ENCODE assay signal across 11 cellular contexts in genomic region chr2:181275643-181276070, GRCh38.
DNase-seq lines count a peak whose midpoint lies in the region; ATAC-seq and TF ChIP-seq lines count a peak whose summit lies in the region.
"Had no signal": no experiment of that assay in that cellular context is flagged by ENCODE, and none has a peak within 500 bp of the region (broad histone marks: within the 10 kb centered on the region; RNA-seq: fewer than 3 reads in every experiment).

No MANE protein-coding gene starts in this region.

- no peaks in the 10 kb centered on the region for H3K9me3 Mint-ChIP-seq in activated T-helper 2 cell treated with anti-CD3 and anti-CD28 coated beads, Interferon-gamma antibody, Interleukin-2, Interleukin-4, amounts not matched to agents 10 μg/mL and 5 μg/mL and 100 μg/mL, durations not matched to agents 14 hours and 24 hours and 36 hours
- H3K9me3 Mint-ChIP-seq in stimulated activated effector memory CD8-positive, alpha-beta T cell treated with anti-CD3 and anti-CD28 coated beads, Interleukin-12 subunit alpha, Interleukin-12 subunit beta, amount 100 ng/mL, for 72 hours: no peaks in the 10 kb centered on the region

- no peaks in the 10 kb centered on the region for H3K4me1 ChIP-seq in body of pancreas

- H3K27me3 ChIP-seq in body of pancreas: no peaks in the 10 kb centered on the region

- TF ChIP-seq CTCF in body of pancreas (IDR thresholded peaks at IDR 0.05): no peak

- H3K27ac ChIP-seq in body of pancreas: no peak overlapping the region

- no peaks in the 10 kb centered on the region for H3K9me3 ChIP-seq in body of pancreas

- peaks cover 27% of the 10 kb centered on the region for H3K36me3 Mint-ChIP-seq in activated T-helper 2 cell treated with anti-CD3 and anti-CD28 coated beads, Interferon-gamma antibody, Interleukin-2, Interleukin-4, amounts not matched to agents 10 μg/mL and 5 μg/mL and 100 μg/mL, durations not matched to agents 14 hours and 24 hours and 36 hours (ENCODE audit: low read depth)
- no peaks in the 10 kb centered on the region for H3K36me3 Mint-ChIP-seq in stimulated activated effector memory CD8-positive, alpha-beta T cell treated with anti-CD3 and anti-CD28 coated beads, Interleukin-12 subunit alpha, Interleukin-12 subunit beta, amount 100 ng/mL, for 72 hours

- H3K36me3 ChIP-seq in body of pancreas (replicated peaks in 1 of 2; ENCODE audit: insufficient read depth in 1 of 2, low read depth in 2 of 2): no peaks in the 10 kb centered on the region

- 76 to 81% methylated on average over 3 of the region's 3 CpGs for WGBS in body of pancreas, 2 donors

- no peak overlapping the region for H3K4me3 Mint-ChIP-seq in activated T-helper 2 cell treated with anti-CD3 and anti-CD28 coated beads, Interferon-gamma antibody, Interleukin-2, Interleukin-4, amounts not matched to agents 10 μg/mL and 5 μg/mL and 100 μg/mL, durations not matched to agents 14 hours and 24 hours and 36 hours (ENCODE audit: low read depth)
- no peak overlapping the region for H3K4me3 Mint-ChIP-seq in stimulated activated effector memory CD8-positive, alpha-beta T cell treated with anti-CD3 and anti-CD28 coated beads, Interleukin-12 subunit alpha, Interleukin-12 subunit beta, amount 100 ng/mL, for 72 hours

- DNase-seq in activated effector memory CD4-positive, alpha-beta T cell treated with Interleukin-2 at 50 U/mL for 16 hours: peak; percentile 6
- DNase-seq in activated effector memory CD4-positive, alpha-beta T cell treated with anti-CD3 and anti-CD28 coated beads, Interleukin-2, amount 50 U/mL, for 16 hours: no peak
- DNase-seq in activated T-helper 2 cell treated with anti-CD3 and anti-CD28 coated beads, Interferon-gamma antibody, Interleukin-2, Interleukin-4, amounts not matched to agents 10 μg/mL and 5 μg/mL and 100 μg/mL, durations not matched to agents 14 hours and 24 hours and 36 hours (ENCODE audit: low spot score): no peak
- DNase-seq in stimulated activated effector memory CD8-positive, alpha-beta T cell treated with anti-CD3 and anti-CD28 coated beads, Interleukin-12 subunit alpha, Interleukin-12 subunit beta, amount 100 ng/mL, for 72 hours (ENCODE audit: low spot score in 2 of 2): peak in 1 of 2 donors; percentile 63
- DNase-seq in NCI-H524 treated with DMSO at 0.1 percent for 48 hours (lab: John Stamatoyannopoulos, UW) (no peak), body of pancreas (no peak)
- DNase-seq: activated CD8-positive, alpha-beta memory T cell treated with anti-CD3 and anti-CD28 coated beads, Interleukin-2, amount 50 U/mL, for 48 hours; kidney; NK-92 treated with Interleukin-12 subunit alpha and Interleukin-12 subunit beta, amount 100 ng/mL, for 24 hours had no signal

- H3K4me1 Mint-ChIP-seq in activated T-helper 2 cell treated with anti-CD3 and anti-CD28 coated beads, Interferon-gamma antibody, Interleukin-2, Interleukin-4, amounts not matched to agents 10 μg/mL and 5 μg/mL and 100 μg/mL, durations not matched to agents 14 hours and 24 hours and 36 hours (ENCODE audit: low read depth): peaks cover 45% of the 10 kb centered on the region
- peaks cover 19% of the 10 kb centered on the region for H3K4me1 Mint-ChIP-seq in stimulated activated effector memory CD8-positive, alpha-beta T cell treated with anti-CD3 and anti-CD28 coated beads, Interleukin-12 subunit alpha, Interleukin-12 subunit beta, amount 100 ng/mL, for 72 hours

- no peak overlapping the region for H3K4me3 ChIP-seq in body of pancreas

- H3K27me3 Mint-ChIP-seq in activated T-helper 2 cell treated with anti-CD3 and anti-CD28 coated beads, Interferon-gamma antibody, Interleukin-2, Interleukin-4, amounts not matched to agents 10 μg/mL and 5 μg/mL and 100 μg/mL, durations not matched to agents 14 hours and 24 hours and 36 hours (ENCODE audit: low read depth): no peaks in the 10 kb centered on the region

- H3K27ac Mint-ChIP-seq in activated T-helper 2 cell treated with anti-CD3 and anti-CD28 coated beads, Interferon-gamma antibody, Interleukin-2, Interleukin-4, amounts not matched to agents 10 μg/mL and 5 μg/mL and 100 μg/mL, durations not matched to agents 14 hours and 24 hours and 36 hours: peak overlapping the region; percentile 56
- H3K27ac Mint-ChIP-seq in stimulated activated effector memory CD8-positive, alpha-beta T cell treated with anti-CD3 and anti-CD28 coated beads, Interleukin-12 subunit alpha, Interleukin-12 subunit beta, amount 100 ng/mL, for 72 hours: peak overlapping the region; percentile 51

- ATAC-seq in HG02885 (IDR thresholded peaks at IDR 0.05; ENCODE audit: poor library complexity, unreplicated experiment) (peak; percentile 68), GM19463 (IDR thresholded peaks at IDR 0.05; ENCODE audit: unreplicated experiment) (no peak), body of pancreas (no peak)
- ATAC-seq in stimulated activated effector memory CD8-positive, alpha-beta T cell treated with anti-CD3 and anti-CD28 coated beads, Interleukin-12 subunit alpha, Interleukin-12 subunit beta, amount 100 ng/mL, for 72 hours: peak; percentile 96

- no peak for TF ChIP-seq POLR2A in body of pancreas (IDR thresholded peaks at IDR 0.05)

- intact Hi-C loops in activated T-helper 2 cell treated with anti-CD3 and anti-CD28 coated beads, Interferon-gamma antibody, Interleukin-2, Interleukin-4, amounts not matched to agents 10 μg/mL and 5 μg/mL and 100 μg/mL, durations not matched to agents 14 hours and 24 hours and 36 hours (cut with micrococcal nuclease): no loop called here
- intact Hi-C loops in body of pancreas (cut with DNase I): no loop called here

Comparison
In these comparisons a context has a peak if more than half of its experiments do, and no peak if none do; other contexts are left out.
1. ATAC-seq: peak in HG02885 (single experiment) and stimulated activated effector memory CD8-positive, alpha-beta T cell treated with anti-CD3 and anti-CD28 coated beads, Interleukin-12 subunit alpha, Interleukin-12 subunit beta, amount 100 ng/mL, for 72 hours (single experiment); none in GM19463 (single experiment) and body of pancreas (single experiment).